ENCODE assay signal across 1 cellular context in the genomic region with DNA sequence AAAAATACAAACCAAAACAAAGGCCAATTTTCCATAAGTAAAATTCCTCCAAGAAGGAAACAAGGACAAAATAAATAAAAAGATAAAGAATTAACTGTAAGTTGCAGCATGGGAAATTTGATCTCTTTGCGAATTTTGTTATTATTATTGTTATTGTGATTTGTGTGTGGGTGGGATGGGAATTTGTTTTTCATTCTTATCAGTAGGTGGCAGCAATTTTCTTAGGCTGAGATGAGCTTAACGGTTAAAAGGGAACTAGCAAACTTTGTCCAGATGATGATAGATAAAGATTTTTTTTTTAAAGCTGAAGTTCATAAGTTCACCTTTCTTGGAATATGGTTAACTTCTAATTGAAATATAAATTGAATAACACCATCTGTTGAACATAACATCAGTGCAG.
TF ChIP-seq lines count a peak whose summit lies in the region.

No MANE protein-coding gene starts in this region.

TF ChIP-seq in GM23338, 12 proteins besides CTCF, POLR2A, EP300 and RAD21 (continued from another document):
- TF ChIP-seq, protein P1, sequence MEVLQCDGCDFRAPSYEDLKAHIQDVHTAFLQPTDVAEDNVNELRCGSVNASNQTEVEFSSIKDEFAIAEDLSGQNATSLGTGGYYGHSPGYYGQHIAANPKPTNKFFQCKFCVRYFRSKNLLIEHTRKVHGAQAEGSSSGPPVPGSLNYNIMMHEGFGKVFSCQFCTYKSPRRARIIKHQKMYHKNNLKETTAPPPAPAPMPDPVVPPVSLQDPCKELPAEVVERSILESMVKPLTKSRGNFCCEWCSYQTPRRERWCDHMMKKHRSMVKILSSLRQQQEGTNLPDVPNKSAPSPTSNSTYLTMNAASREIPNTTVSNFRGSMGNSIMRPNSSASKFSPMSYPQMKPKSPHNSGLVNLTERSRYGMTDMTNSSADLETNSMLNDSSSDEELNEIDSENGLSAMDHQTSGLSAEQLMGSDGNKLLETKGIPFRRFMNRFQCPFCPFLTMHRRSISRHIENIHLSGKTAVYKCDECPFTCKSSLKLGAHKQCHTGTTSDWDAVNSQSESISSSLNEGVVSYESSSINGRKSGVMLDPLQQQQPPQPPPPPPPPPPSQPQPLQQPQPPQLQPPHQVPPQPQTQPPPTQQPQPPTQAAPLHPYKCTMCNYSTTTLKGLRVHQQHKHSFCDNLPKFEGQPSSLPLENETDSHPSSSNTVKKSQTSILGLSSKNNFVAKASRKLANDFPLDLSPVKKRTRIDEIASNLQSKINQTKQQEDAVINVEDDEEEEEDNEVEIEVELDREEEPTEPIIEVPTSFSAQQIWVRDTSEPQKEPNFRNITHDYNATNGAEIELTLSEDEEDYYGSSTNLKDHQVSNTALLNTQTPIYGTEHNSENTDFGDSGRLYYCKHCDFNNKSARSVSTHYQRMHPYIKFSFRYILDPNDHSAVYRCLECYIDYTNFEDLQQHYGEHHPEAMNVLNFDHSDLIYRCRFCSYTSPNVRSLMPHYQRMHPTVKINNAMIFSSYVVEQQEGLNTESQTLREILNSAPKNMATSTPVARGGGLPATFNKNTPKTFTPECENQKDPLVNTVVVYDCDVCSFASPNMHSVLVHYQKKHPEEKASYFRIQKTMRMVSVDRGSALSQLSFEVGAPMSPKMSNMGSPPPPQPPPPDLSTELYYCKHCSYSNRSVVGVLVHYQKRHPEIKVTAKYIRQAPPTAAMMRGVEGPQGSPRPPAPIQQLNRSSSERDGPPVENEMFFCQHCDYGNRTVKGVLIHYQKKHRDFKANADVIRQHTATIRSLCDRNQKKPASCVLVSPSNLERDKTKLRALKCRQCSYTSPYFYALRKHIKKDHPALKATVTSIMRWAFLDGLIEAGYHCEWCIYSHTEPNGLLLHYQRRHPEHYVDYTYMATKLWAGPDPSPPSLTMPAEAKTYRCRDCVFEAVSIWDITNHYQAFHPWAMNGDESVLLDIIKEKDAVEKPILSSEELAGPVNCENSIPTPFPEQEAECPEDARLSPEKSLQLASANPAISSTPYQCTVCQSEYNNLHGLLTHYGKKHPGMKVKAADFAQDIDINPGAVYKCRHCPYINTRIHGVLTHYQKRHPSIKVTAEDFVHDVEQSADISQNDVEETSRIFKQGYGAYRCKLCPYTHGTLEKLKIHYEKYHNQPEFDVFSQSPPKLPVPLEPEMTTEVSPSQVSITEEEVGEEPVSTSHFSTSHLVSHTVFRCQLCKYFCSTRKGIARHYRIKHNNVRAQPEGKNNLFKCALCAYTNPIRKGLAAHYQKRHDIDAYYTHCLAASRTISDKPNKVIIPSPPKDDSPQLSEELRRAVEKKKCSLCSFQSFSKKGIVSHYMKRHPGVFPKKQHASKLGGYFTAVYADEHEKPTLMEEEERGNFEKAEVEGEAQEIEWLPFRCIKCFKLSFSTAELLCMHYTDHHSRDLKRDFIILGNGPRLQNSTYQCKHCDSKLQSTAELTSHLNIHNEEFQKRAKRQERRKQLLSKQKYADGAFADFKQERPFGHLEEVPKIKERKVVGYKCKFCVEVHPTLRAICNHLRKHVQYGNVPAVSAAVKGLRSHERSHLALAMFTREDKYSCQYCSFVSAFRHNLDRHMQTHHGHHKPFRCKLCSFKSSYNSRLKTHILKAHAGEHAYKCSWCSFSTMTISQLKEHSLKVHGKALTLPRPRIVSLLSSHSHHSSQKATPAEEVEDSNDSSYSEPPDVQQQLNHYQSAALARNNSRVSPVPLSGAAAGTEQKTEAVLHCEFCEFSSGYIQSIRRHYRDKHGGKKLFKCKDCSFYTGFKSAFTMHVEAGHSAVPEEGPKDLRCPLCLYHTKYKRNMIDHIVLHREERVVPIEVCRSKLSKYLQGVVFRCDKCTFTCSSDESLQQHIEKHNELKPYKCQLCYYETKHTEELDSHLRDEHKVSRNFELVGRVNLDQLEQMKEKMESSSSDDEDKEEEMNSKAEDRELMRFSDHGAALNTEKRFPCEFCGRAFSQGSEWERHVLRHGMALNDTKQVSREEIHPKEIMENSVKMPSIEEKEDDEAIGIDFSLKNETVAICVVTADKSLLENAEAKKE (CRISPR knock-in tag; IDR thresholded peaks at IDR 0.05) = no peak
TF ChIP-seq in GM23338: peak in this region for 0.
